ENCODE assay signal across 8 cellular contexts in genomic region chr12:132710422-132711168, GRCh38. TPM values are rescaled to one million over a fixed set of nuclear protein-coding genes. Genes with fewer than 3 reads are reported as not detected.
DNase-seq lines count a peak whose midpoint lies in the region; ATAC-seq and TF ChIP-seq lines count a peak whose summit lies in the region.

Gene PGAM5 (plus strand): TSS chr12:132710842. CDS start chr12:132710877, 35 bp downstream.

- peak within 1 kb of the TSS; percentile 99 for H3K23ac ChIP-seq in neuronal stem cell (ENCODE audit: low read depth, low read length, poor library complexity)

- peak within 1 kb of the TSS; percentile 99 for H3K4me2 ChIP-seq in HCT116 (ENCODE audit: low read length)
- peak within 1 kb of the TSS; percentile 59; the same call in 1 of the 2 replicates for H3K4me2 ChIP-seq in MM.1S (ENCODE audit: low read depth, low read length)
- peak within 1 kb of the TSS; percentile 69 for H3K4me2 ChIP-seq in neuronal stem cell (ENCODE audit: insufficient read depth, low read length, poor library complexity, severe bottlenecking)

- TF ChIP-seq RAD21 in HCT116 (IDR thresholded peaks at IDR 0.05; ENCODE audit: low read depth) = no peak

- H3K18ac ChIP-seq in neuronal stem cell (ENCODE audit: low read length) = peak within 1 kb of the TSS; percentile 96

- H3K4me3 ChIP-seq in HCT116 (replicated peaks in 1 of 2; ENCODE audit: low read depth in 1 of 2, low read length in 2 of 2) = peak within 1 kb of the TSS; percentile 78 to 85
- peak within 1 kb of the TSS; percentile 75 for H3K4me3 ChIP-seq in MM.1S (ENCODE audit: low read length)
- peak within 1 kb of the TSS; percentile 65 for H3K4me3 ChIP-seq in SJCRH30
- peak within 1 kb of the TSS; percentile 81 to 95 for H3K4me3 ChIP-seq in neuronal stem cell (ENCODE audit: low read length in 2 of 2)
- peak within 1 kb of the TSS; percentile 76 to 90 (median 83) for H3K4me3 ChIP-seq in subcutaneous abdominal adipose tissue (ENCODE audit: low read depth in 1 of 5, low read length in 5 of 5)

- H3K4me1 ChIP-seq in HCT116 (ENCODE audit: control insufficient read depth in 1 of 2, insufficient read depth in 2 of 2, low read length in 2 of 2) (peaks cover 5 to 18% of the 10 kb centered on the region in 2 experiments), MM.1S (ENCODE audit: low read length) (no peaks in the 10 kb centered on the region), SJCRH30 (no peaks in the 10 kb centered on the region), neuronal stem cell (ENCODE audit: control insufficient read depth in 2 of 2, insufficient read depth in 1 of 2, low read depth in 1 of 2, low read length in 2 of 2) (peaks cover 0 to 2% of the 10 kb centered on the region in 2 donors), subcutaneous abdominal adipose tissue (ENCODE audit: control insufficient read depth in 5 of 5, insufficient read depth in 5 of 5, low read length in 5 of 5) (peaks cover 0 to 23% (median 20%) of the 10 kb centered on the region in 5 donors)

- H2BK12ac ChIP-seq in neuronal stem cell (ENCODE audit: low read length) = no peak within 1 kb of the TSS

- H4K91ac ChIP-seq in neuronal stem cell (ENCODE audit: low read depth, low read length, poor library complexity) = no peak within 1 kb of the TSS

- intact Hi-C loops in HCT116 (cut with micrococcal nuclease) = no loop called here

- peak within 1 kb of the TSS; percentile 39 for H3K14ac ChIP-seq in neuronal stem cell (ENCODE audit: low read length)

- no peaks in the 10 kb centered on the region for H3K27me3 ChIP-seq in HCT116 (ENCODE audit: insufficient read depth, low read length)
- no peaks in the 10 kb centered on the region for H3K27me3 ChIP-seq in MM.1S (replicated peaks; ENCODE audit: insufficient read depth, low read length)
- no peaks in the 10 kb centered on the region for H3K27me3 ChIP-seq in SJCRH30
- no peaks in the 10 kb centered on the region for H3K27me3 ChIP-seq in neuronal stem cell (ENCODE audit: control insufficient read depth in 3 of 3, insufficient read depth in 3 of 3, low read depth in 1 of 3, low read length in 3 of 3)
- H3K27me3 ChIP-seq in subcutaneous abdominal adipose tissue (ENCODE audit: control insufficient read depth in 5 of 5, insufficient read depth in 4 of 5, low read length in 5 of 5) = no peaks in the 10 kb centered on the region

- ATAC-seq in HCT116 = peak; percentile 89

- H3K9ac ChIP-seq in HCT116 (ENCODE audit: low read length) (peak within 1 kb of the TSS; percentile 93), MM.1S (ENCODE audit: low read length) (peak within 1 kb of the TSS; percentile 70), neuronal stem cell (ENCODE audit: low read depth, low read length, poor library complexity) (peak within 1 kb of the TSS; percentile 94), subcutaneous abdominal adipose tissue (ENCODE audit: low read length in 5 of 5) (peak within 1 kb of the TSS; percentile 80 to 93 (median 89))

- no peak within 1 kb of the TSS for H2AFZ ChIP-seq in HCT116 (ENCODE audit: low read depth, low read length, poor library complexity, severe bottlenecking)
- peak within 1 kb of the TSS; percentile 56 for H2AFZ ChIP-seq in MM.1S (ENCODE audit: low read length)
- H2AFZ ChIP-seq in neuronal stem cell (ENCODE audit: low read length) = peak within 1 kb of the TSS; percentile 100

- H3K27ac ChIP-seq in HCT116 (ENCODE audit: low read depth, low read length) (peak within 1 kb of the TSS; percentile 91), MM.1S (ENCODE audit: low read length) (peak within 1 kb of the TSS; percentile 30; the same call in 1 of the 2 replicates), SJCRH30 (peak within 1 kb of the TSS; percentile 24; the same call in 1 of the 2 replicates), neuronal stem cell (replicated peaks; ENCODE audit: low read length) (peak within 1 kb of the TSS; percentile 71), subcutaneous abdominal adipose tissue (ENCODE audit: low read depth, low read length) (peak within 1 kb of the TSS; percentile 82)

- TF ChIP-seq POLR2A in HCT116 (IDR thresholded peaks at IDR 0.05; ENCODE audit: borderline replicate concordance, extremely low read depth, insufficient read depth, insufficient read length) = no peak

- H2BK120ac ChIP-seq in neuronal stem cell (ENCODE audit: low read depth, low read length) = no peak within 1 kb of the TSS

- H3F3A ChIP-seq in MM.1S (ENCODE audit: insufficient read depth, low read length) = no peaks in the 10 kb centered on the region

- RAD21 ChIA-PET in HCT116 (lab: Charles Lee; ENCODE audit: low non-redundant PET in 1 of 2, low total read pairs in 2 of 2, uncharacterized antibody in 2 of 2, unreplicated experiment in 2 of 2) = no interaction called here

- H3K79me2 ChIP-seq in HCT116 (ENCODE audit: insufficient read depth, low read length) = peaks cover 50% of the 10 kb centered on the region
- H3K79me2 ChIP-seq in MM.1S (ENCODE audit: low read length) = peaks cover 35% of the 10 kb centered on the region

- no peak within 1 kb of the TSS for H4K8ac ChIP-seq in neuronal stem cell (ENCODE audit: low read depth, low read length)

- no peak within 1 kb of the TSS for H3K4ac ChIP-seq in neuronal stem cell (ENCODE audit: low read length)

- peaks cover 6% of the 10 kb centered on the region for H3K79me1 ChIP-seq in neuronal stem cell (ENCODE audit: low read depth, low read length)

- TF ChIP-seq CTCF in HCT116 (IDR thresholded peaks at IDR 0.05 in 2 of 3, conservative IDR thresholded peaks at IDR 0.05 in 1 of 3; ENCODE audit: borderline replicate concordance in 1 of 3, insufficient read depth in 1 of 3, low read depth in 2 of 3, low read length in 2 of 3) = no peak
- no peak for TF ChIP-seq CTCF in MM.1S (IDR thresholded peaks at IDR 0.05; ENCODE audit: low read length)

- H3K9me2 ChIP-seq in HCT116 (ENCODE audit: insufficient read depth) = no peaks in the 10 kb centered on the region
- H3K9me2 ChIP-seq in MM.1S (replicated peaks; ENCODE audit: insufficient read depth, low read length) = no peaks in the 10 kb centered on the region

- BruUV-seq in HCT116 (replicated peaks; lab: Mats Ljungman, UMichigan) = no TSS peak

- peaks cover 3% of the 10 kb centered on the region; the same call in 1 of the 2 replicates for H4K20me1 ChIP-seq in HCT116 (ENCODE audit: insufficient read depth)
- no peaks in the 10 kb centered on the region for H4K20me1 ChIP-seq in MM.1S (ENCODE audit: insufficient read depth, low read length)

- H3K36me3 ChIP-seq in HCT116 (ENCODE audit: control insufficient read depth in 1 of 2, insufficient read depth in 2 of 2, low read length in 2 of 2) = peaks cover 10% of the 10 kb centered on the region in 2 experiments; a peak in 3 of 4 replicates
- no peaks in the 10 kb centered on the region; the same call in 1 of the 2 replicates for H3K36me3 ChIP-seq in MM.1S (replicated peaks; ENCODE audit: insufficient read depth, low read length)
- peaks cover 26% of the 10 kb centered on the region for H3K36me3 ChIP-seq in SJCRH30
- peaks cover 8 to 29% of the 10 kb centered on the region in 2 donors for H3K36me3 ChIP-seq in neuronal stem cell (replicated peaks in 1 of 2; ENCODE audit: control insufficient read depth in 2 of 2, insufficient read depth in 2 of 2, low read length in 2 of 2)
- H3K36me3 ChIP-seq in subcutaneous abdominal adipose tissue (ENCODE audit: control insufficient read depth in 5 of 5, insufficient read depth in 5 of 5, low read length in 5 of 5) = peaks cover 0 to 8% (median 5%) of the 10 kb centered on the region in 5 donors

- WGBS in neuronal stem cell (ENCODE audit: extremely low coverage in 2 of 2, insufficient read length in 2 of 2, insufficient replicate concordance in 1 of 2), 2 donors = no CpG with 5 or more reads among the region's 100 CpGs

- peak within 1 kb of the TSS; percentile 62 for H2BK5ac ChIP-seq in neuronal stem cell (ENCODE audit: low read length)

- H2AK5ac ChIP-seq in neuronal stem cell (ENCODE audit: low read depth, low read length) = peak within 1 kb of the TSS; percentile 70

- no peaks in the 10 kb centered on the region for H3K9me3 ChIP-seq in HCT116 (ENCODE audit: control insufficient read depth in 1 of 2, insufficient read depth in 1 of 2, low read depth in 1 of 2, low read length in 2 of 2)
- H3K9me3 ChIP-seq in MM.1S (replicated peaks; ENCODE audit: insufficient read depth, low read length) = no peaks in the 10 kb centered on the region
- H3K9me3 ChIP-seq in SJCRH30 (replicated peaks) = no peaks in the 10 kb centered on the region
- peaks cover 0 to 2% of the 10 kb centered on the region in 2 donors for H3K9me3 ChIP-seq in neuronal stem cell (replicated peaks in 1 of 2; ENCODE audit: control insufficient read depth in 2 of 2, insufficient read depth in 1 of 2, low read depth in 1 of 2, low read length in 2 of 2)
- H3K9me3 ChIP-seq in subcutaneous abdominal adipose tissue (ENCODE audit: control insufficient read depth in 5 of 5, low read length in 5 of 5) = no peaks in the 10 kb centered on the region

- POLR2A ChIA-PET in HCT116 (lab: Charles Lee) = no interaction called here

- H2BK15ac ChIP-seq in neuronal stem cell (ENCODE audit: low read length) = peak within 1 kb of the TSS; percentile 26

- CTCF ChIA-PET in HCT116 (lab: Charles Lee) = no interaction called here

- DNase-seq in GM03348 (ENCODE audit: low spot score) (peak; percentile 99), HCT116 (ENCODE audit: low read depth, low spot score) (peak; percentile 66), MM.1S (peak; percentile 77), SJCRH30 (peak; percentile 70 to 79), activated gamma-delta T cell treated with Interleukin-2 at 50 U/mL for 16 hours (peak; percentile 88), foreskin melanocyte (peak; percentile 67), neuronal stem cell (ENCODE audit: low spot score) (peak; percentile 75)

TF ChIP-seq in HCT116, 20 proteins besides CTCF, POLR2A, EP300 and RAD21 (continues in another document):
- peak; percentile 92 for TF ChIP-seq MAX (IDR thresholded peaks at IDR 0.05)
- TF ChIP-seq YY1 (IDR thresholded peaks at IDR 0.05; ENCODE audit: extremely low read depth, insufficient replicate concordance, low read depth, low read length) = peak; percentile 83
- TF ChIP-seq CBX3 (IDR thresholded peaks at IDR 0.05; ENCODE audit: low read depth) = peak; percentile 51; the same call in 1 of the 2 replicates

RNA-seq across cellular contexts. Expression of gene PGAM5, which starts in this region (rescaled TPM):
- total RNA-seq in HCT116 (2021; ENCODE audit: unreplicated experiment) = 98.3 TPM
- polyA plus RNA-seq in HCT116 (2012) = 48.9 and 51.5 TPM in 2 replicates
- total RNA-seq in SJCRH30 (2014; rRNA removed; shearing (Covaris generic)) = 41.9 and 45.4 TPM in 2 replicates
- 33.9 TPM for polyA plus RNA-seq in neuronal stem cell (2013, experiment 1 of 2)
- 34.5 TPM for polyA plus RNA-seq in neuronal stem cell (2013, experiment 2 of 2)

Comparison
In these comparisons a context has a peak if more than half of its experiments do, and no peak if none do; other contexts are left out.
1. Peak in every context shown above with its lines: DNase-seq, ATAC-seq, H3K4me3 ChIP-seq and H3K27ac ChIP-seq.
2. H3K27ac ChIP-seq: peak in every context shown above with its lines; median percentile 91 in HCT116; 82 in subcutaneous abdominal adipose tissue; 71 in neuronal stem cell; 30 in MM.1S; 24 in SJCRH30.